17 cellular contexts compared by ENCODE assay signal in genomic region chr15:94352940-94353820, GRCh38.
"Had no signal": no experiment of that assay in that cellular context is flagged by ENCODE, and none has a peak within 500 bp of the region (broad histone marks: within the 10 kb centered on the region; RNA-seq: fewer than 3 reads in every experiment).

No MANE protein-coding gene starts in this region.

- H3K27ac Mint-ChIP-seq: activated CD8-positive, alpha-beta T cell treated with anti-CD3 and anti-CD28 coated beads for 36 hours; activated naive CD4-positive, alpha-beta T cell treated with anti-CD3 and anti-CD28 coated beads, Interleukin-2, amount 50 U/mL, for 24 hours; dendritic cell treated with granulocyte-macrophage colony-stimulating factor and Interleukin-4, amounts not matched to agents 40 ng/mL and 50 ng/mL, for 4 days; effector memory CD8-positive, alpha-beta T cell; neural progenitor cell; stimulated activated effector memory CD8-positive, alpha-beta T cell treated with anti-CD3 and anti-CD28 coated beads, Interleukin-12 subunit alpha, Interleukin-12 subunit beta, amount 100 ng/mL, for 72 hours had no signal

- H2AFZ ChIP-seq: neural progenitor cell, parathyroid adenoma had no signal

- H3K27me3 Mint-ChIP-seq: activated CD8-positive, alpha-beta T cell treated with anti-CD3 and anti-CD28 coated beads for 36 hours; activated naive CD4-positive, alpha-beta T cell treated with anti-CD3 and anti-CD28 coated beads, Interleukin-2, amount 50 U/mL, for 24 hours; dendritic cell treated with granulocyte-macrophage colony-stimulating factor and Interleukin-4, amounts not matched to agents 40 ng/mL and 50 ng/mL, for 4 days; effector memory CD8-positive, alpha-beta T cell had no signal

- ATAC-seq: activated CD8-positive, alpha-beta T cell treated with anti-CD3 and anti-CD28 coated beads for 36 hours; effector memory CD8-positive, alpha-beta T cell; gastroesophageal sphincter; heart right ventricle; left colon; SK-N-SH treated with all-trans-retinoic acid at 6 μM for 48 hours; stimulated activated effector memory CD8-positive, alpha-beta T cell treated with anti-CD3 and anti-CD28 coated beads, Interleukin-12 subunit alpha, Interleukin-12 subunit beta, amount 100 ng/mL, for 72 hours had no signal

- H3K9me3 ChIP-seq: adrenal gland, gastroesophageal sphincter, heart right ventricle, tibial nerve had no signal

- H3K9ac ChIP-seq: neural progenitor cell, parathyroid adenoma had no signal

- H3K36me3 Mint-ChIP-seq: neural progenitor cell had no signal

- H3K4me1 ChIP-seq: adrenal gland, gastroesophageal sphincter, heart right ventricle, neural progenitor cell, parathyroid adenoma, tibial nerve had no signal

- H3K4me3 Mint-ChIP-seq: activated CD8-positive, alpha-beta T cell treated with anti-CD3 and anti-CD28 coated beads for 36 hours; activated naive CD4-positive, alpha-beta T cell treated with anti-CD3 and anti-CD28 coated beads, Interleukin-2, amount 50 U/mL, for 24 hours; dendritic cell treated with granulocyte-macrophage colony-stimulating factor and Interleukin-4, amounts not matched to agents 40 ng/mL and 50 ng/mL, for 4 days; effector memory CD8-positive, alpha-beta T cell; neural progenitor cell; stimulated activated effector memory CD8-positive, alpha-beta T cell treated with anti-CD3 and anti-CD28 coated beads, Interleukin-12 subunit alpha, Interleukin-12 subunit beta, amount 100 ng/mL, for 72 hours had no signal

- H3K9me3 Mint-ChIP-seq: activated CD8-positive, alpha-beta T cell treated with anti-CD3 and anti-CD28 coated beads for 36 hours; activated naive CD4-positive, alpha-beta T cell treated with anti-CD3 and anti-CD28 coated beads, Interleukin-2, amount 50 U/mL, for 24 hours; dendritic cell treated with granulocyte-macrophage colony-stimulating factor and Interleukin-4, amounts not matched to agents 40 ng/mL and 50 ng/mL, for 4 days; effector memory CD8-positive, alpha-beta T cell; neural progenitor cell; stimulated activated effector memory CD8-positive, alpha-beta T cell treated with anti-CD3 and anti-CD28 coated beads, Interleukin-12 subunit alpha, Interleukin-12 subunit beta, amount 100 ng/mL, for 72 hours had no signal

- H3K4me3 ChIP-seq: adrenal gland, gastroesophageal sphincter, heart right ventricle, neural progenitor cell, tibial nerve had no signal

- H3K4me2 ChIP-seq: neural progenitor cell had no signal

- DNase-seq: activated CD4-positive, alpha-beta T cell treated with anti-CD3 and anti-CD28 coated beads for 48 hours; activated CD8-positive, alpha-beta T cell treated with anti-CD3 and anti-CD28 coated beads for 36 hours; activated effector memory CD4-positive, alpha-beta T cell treated with anti-CD3 and anti-CD28 coated beads, Interleukin-2, amount 50 U/mL, for 16 hours; activated T-cell treated with anti-CD3 and anti-CD28 coated beads, Interleukin-2, amount 50 U/mL, for 48 hours; effector memory CD8-positive, alpha-beta T cell; heart right ventricle; left colon had no signal

- H3K4me1 Mint-ChIP-seq: activated naive CD4-positive, alpha-beta T cell treated with anti-CD3 and anti-CD28 coated beads, Interleukin-2, amount 50 U/mL, for 24 hours; neural progenitor cell had no signal

- H3K27ac ChIP-seq: epithelial cell of prostate, gastroesophageal sphincter, heart right ventricle, neural progenitor cell, parathyroid adenoma, tibial nerve had no signal

- H3K36me3 ChIP-seq: adrenal gland, gastroesophageal sphincter, neural progenitor cell, tibial nerve had no signal

- H3K27me3 ChIP-seq: adrenal gland, gastroesophageal sphincter, neural progenitor cell, tibial nerve had no signal
